ENCODE assay signal across 9 cellular contexts in genomic region chr2:121095257-121096080, GRCh38.
DNase-seq lines count a peak whose midpoint lies in the region; ATAC-seq, FAIRE-seq and TF ChIP-seq lines count a peak whose summit lies in the region.
"Had no signal": no experiment of that assay in that cellular context is flagged by ENCODE, and none has a peak within 500 bp of the region (broad histone marks: within the 10 kb centered on the region; RNA-seq: fewer than 3 reads in every experiment).

No MANE protein-coding gene starts in this region.

- in situ Hi-C loops in K562 (cut with MboI) = loop anchor here (10.0 to 25.0 kb wide), 2 partner anchors 229 to 692 kb away; no protein-coding TSS in a partner anchor

- ATAC-seq in K562 = peak; percentile 97
- no peak for ATAC-seq in HG02884 (IDR thresholded peaks at IDR 0.05; ENCODE audit: unreplicated experiment)

- FAIRE-seq in K562 (lab: Jason Lieb, UNC) = peak; percentile 85
- no peak for FAIRE-seq in kidney (lab: Jason Lieb, UNC)

- peaks cover 3% of the 10 kb centered on the region for H3K9me1 ChIP-seq in K562 (ENCODE audit: control insufficient read depth, insufficient read depth, low read length)

- H3K27me3 ChIP-seq in K562 (ENCODE audit: control insufficient read depth in 2 of 2, insufficient read depth in 2 of 2, low read length in 2 of 2) (peaks cover under 1 to 31% of the 10 kb centered on the region in 2 experiments; a peak in 3 of 5 replicates), tibial artery (peaks cover 0 to 11% of the 10 kb centered on the region in 2 donors)

- no peak overlapping the region for H3K4me2 ChIP-seq in K562 (ENCODE audit: insufficient read depth, low read length)

- DNase-seq in NCI-H446 (lab: John Stamatoyannopoulos, UW) = peak; percentile 57 to 73
- DNase-seq in NCI-H446 treated with DMSO at 0.1 percent for 48 hours (lab: John Stamatoyannopoulos, UW) = no peak
- DNase-seq in NCI-H510A (lab: John Stamatoyannopoulos, UW) = peak; percentile 79
- DNase-seq in K562 (ENCODE audit: extremely low read depth in 1 of 4, low spot score in 3 of 4) = peak; percentile 68 to 74 (median 72)
- DNase-seq in kidney = peak; percentile 87
- peak in 1 of 2 donors; percentile 77 for DNase-seq in tibial artery
- DNase-seq: CD4-positive, CD25-positive, alpha-beta regulatory T cell had no signal

- TF ChIP-seq RAD21 in K562 (CRISPR knock-in tag; conservative IDR thresholded peaks at IDR 0.05 in 1 of 2, IDR thresholded peaks at IDR 0.05 in 1 of 2) = peak; percentile 61 to 86

- no peaks in the 10 kb centered on the region for H3K79me2 ChIP-seq in K562 (ENCODE audit: control insufficient read depth, insufficient read depth, low read length)

- CTCF ChIA-PET in HEK293 (lab: Yijun Ruan, JAX) = interaction anchor here (0.5 to 5.8 kb wide), 48 partner anchors 9 to 1620 kb away, joined by 3 to 128 read pairs (median 3); partner anchors contain the start of gene RNU4ATAC
- CTCF ChIA-PET in K562 (lab: Yijun Ruan, JAX; ENCODE audit: low intra/inter-chr PET ratio) = no interaction called here

- no peak for TF ChIP-seq POLR2A in K562 (conservative IDR thresholded peaks at IDR 0.05)

- H3K9ac ChIP-seq in K562 (ENCODE audit: insufficient read depth in 1 of 2, low read depth in 2 of 2, low read length in 2 of 2) = no peak overlapping the region
- H3K9ac ChIP-seq in kidney (ENCODE audit: low read length in 2 of 2) = no peak overlapping the region

- no peaks in the 10 kb centered on the region for H3K36me3 ChIP-seq in HEK293 (ENCODE audit: control insufficient read depth in 2 of 2, insufficient read depth in 1 of 2, low read length in 2 of 2)
- no peaks in the 10 kb centered on the region for H3K36me3 ChIP-seq in K562 (ENCODE audit: control insufficient read depth, insufficient read depth, low read length)
- no peaks in the 10 kb centered on the region for H3K36me3 ChIP-seq in kidney (ENCODE audit: control insufficient read depth in 1 of 2, insufficient read depth in 2 of 2, low read length in 2 of 2)
- H3K36me3 ChIP-seq in tibial artery = no peaks in the 10 kb centered on the region

- H4K20me1 ChIP-seq in K562 (replicated peaks; ENCODE audit: control insufficient read depth, insufficient read depth, low read length) = peaks cover 4% of the 10 kb centered on the region; the same call in 1 of the 2 replicates

- intact Hi-C loops in K562 (cut with micrococcal nuclease) = loop anchor here (5.0 kb wide), 1 partner anchor 227 kb away; no protein-coding TSS in a partner anchor
- intact Hi-C loops in kidney (cut with DNase I) = no loop called here
- intact Hi-C loops in tibial artery (cut with DNase I; ENCODE audit: low total_unique reads) = no loop called here

- POLR2A ChIA-PET in HEK293 (lab: Yijun Ruan, JAX) (interaction anchor here (0.9 to 1.5 kb wide), 2 partner anchors 37 to 260 kb away, joined by 4 to 7 read pairs; no protein-coding TSS in a partner anchor), K562 (lab: Yijun Ruan, JAX) (interaction anchor here (0.7 kb wide), 1 partner anchor 265 kb away, joined by 4 read pairs; no protein-coding TSS in a partner anchor)

- H3K4me1 ChIP-seq in HEK293 (ENCODE audit: control insufficient read depth, insufficient read depth, low read length) (no peaks in the 10 kb centered on the region), K562 (replicated peaks in 1 of 2; ENCODE audit: control insufficient read depth in 2 of 2, insufficient read depth in 2 of 2, low read length in 2 of 2) (no peaks in the 10 kb centered on the region), kidney (ENCODE audit: control insufficient read depth in 1 of 2, insufficient read depth in 1 of 2, low read depth in 1 of 2, low read length in 2 of 2) (peaks cover 5% of the 10 kb centered on the region in 2 donors), tibial artery (no peaks in the 10 kb centered on the region)

- 3% methylated on average over 19 of the region's 19 CpGs for WGBS in K562 (ENCODE audit: insufficient coverage, low coverage, missing lambda C conversion rate)

- H3K27ac ChIP-seq in HEK293 (ENCODE audit: extremely low read depth, low read depth, low read length) (no peak overlapping the region), K562 (ENCODE audit: extremely low read depth, low read depth, low read length) (no peak overlapping the region), kidney (ENCODE audit: low read depth in 2 of 2, low read length in 2 of 2) (no peak overlapping the region), tibial artery (no peak overlapping the region)

- no peak overlapping the region for H2AFZ ChIP-seq in K562 (ENCODE audit: low read depth, low read length)

- no peak overlapping the region for H3K4me3 ChIP-seq in HEK293 (ENCODE audit: low read depth, low read length)
- no peak overlapping the region for H3K4me3 ChIP-seq in K562
- H3K4me3 ChIP-seq in kidney (ENCODE audit: low read length in 2 of 2) = no peak overlapping the region
- no peak overlapping the region for H3K4me3 ChIP-seq in tibial artery

- TF ChIP-seq CTCF in HEK293 (tag by site-specific recombination; IDR thresholded peaks at IDR 0.05) (peak; percentile 86), K562 (IDR thresholded peaks at IDR 0.05 in 2 of 3, conservative IDR thresholded peaks at IDR 0.05 in 1 of 3; ENCODE audit: insufficient read depth in 2 of 3, low read depth in 1 of 3, low read length in 3 of 3) (peak; percentile 76 to 85 (median 85)), kidney (IDR thresholded peaks at IDR 0.05; ENCODE audit: borderline replicate concordance, extremely low read depth, insufficient read depth) (peak; percentile 89), tibial artery (IDR thresholded peaks at IDR 0.05) (peak; percentile 47 to 71)

- no peak for TF ChIP-seq EP300 in K562 (IDR thresholded peaks at IDR 0.05; ENCODE audit: low read length)

- no TSS peak for BruUV-seq in K562 (replicated peaks; lab: Mats Ljungman, UMichigan)

- no peaks in the 10 kb centered on the region for H3K9me3 ChIP-seq in HEK293 (ENCODE audit: control insufficient read depth, insufficient read depth, low read depth, low read length)
- H3K9me3 ChIP-seq in K562 (replicated peaks; ENCODE audit: control insufficient read depth, insufficient read depth, low read depth, low read length) = no peaks in the 10 kb centered on the region
- H3K9me3 ChIP-seq in kidney (ENCODE audit: control insufficient read depth in 1 of 2, low read length in 2 of 2) = peaks cover 0 to 3% of the 10 kb centered on the region in 2 donors
- H3K9me3 ChIP-seq in tibial artery = no peaks in the 10 kb centered on the region

TF ChIP-seq in HEK293, 187 proteins besides CTCF, POLR2A, EP300 and RAD21 (continues in another document):
- TF ChIP-seq ZNF76 (tag by site-specific recombination; IDR thresholded peaks at IDR 0.05; ENCODE audit: borderline replicate concordance, low read depth) = 0 out of 2 replicates have a peak, but pooled peaks have one; percentile 26
- TF ChIP-seq PBX3 (CRISPR knock-in tag; IDR thresholded peaks at IDR 0.05) = 0 out of 2 replicates have a peak, but pooled peaks have one; percentile 30

TF ChIP-seq in K562, 482 proteins besides CTCF, POLR2A, EP300 and RAD21:
- TF ChIP-seq ZNF263 (CRISPR knock-in tag; IDR thresholded peaks at IDR 0.05; ENCODE audit: borderline replicate concordance) (peak; percentile 91), ZNF24 (IDR thresholded peaks at IDR 0.05) (0 out of 2 replicates have a peak, but pooled peaks have one; percentile 18), CC2D1A (IDR thresholded peaks at IDR 0.05) (no peak), SMC3 (conservative IDR thresholded peaks at IDR 0.05; ENCODE audit: insufficient read depth, low read depth, low read length) (peak; percentile 57; the same call in 1 of the 2 replicates), RCOR1 (IDR thresholded peaks at IDR 0.05; ENCODE audit: borderline replicate concordance in 1 of 2, low read depth in 2 of 2, low read length in 2 of 2) (0 out of 4 replicates have a peak, but pooled peaks of 1 of the 2 experiments have one; percentile 33), JUND (IDR thresholded peaks at IDR 0.05; ENCODE audit: borderline replicate concordance, low read depth, low read length) (0 out of 2 replicates have a peak, but pooled peaks have one; percentile 11), JUND (tag; IDR thresholded peaks at IDR 0.05; ENCODE audit: borderline replicate concordance, low read depth, low read length) (no peak), STAG1 (CRISPR knock-in tag; IDR thresholded peaks at IDR 0.05; ENCODE audit: borderline replicate concordance) (peak; percentile 68; the same call in 1 of the 2 replicates), ZNF696 (CRISPR knock-in tag; conservative IDR thresholded peaks at IDR 0.05) (no peak), CREB5 (CRISPR knock-in tag; IDR thresholded peaks at IDR 0.05) (no peak), ZNF384 (IDR thresholded peaks at IDR 0.05; ENCODE audit: low read depth, low read length) (no peak)
